ENCODE assay signal across 7 cellular contexts in genomic region chr11:363948-364761, GRCh38. TPM values are rescaled to one million over a fixed set of nuclear protein-coding genes. Genes with fewer than 3 reads are reported as not detected.
DNase-seq lines count a peak whose midpoint lies in the region; ATAC-seq, FAIRE-seq and TF ChIP-seq lines count a peak whose summit lies in the region.

No MANE protein-coding gene starts in this region.

- FAIRE-seq in GM12892 (lab: Jason Lieb, UNC), result peak; percentile 96

- no peaks in the 10 kb centered on the region for H3K36me3 Mint-ChIP-seq in activated CD8-positive, alpha-beta memory T cell treated with anti-CD3 and anti-CD28 coated beads, Interleukin-2, amount 10 ng/mL, durations not matched to agents 7 days and 5 days

- H3K9me3 Mint-ChIP-seq in activated CD8-positive, alpha-beta memory T cell treated with anti-CD3 and anti-CD28 coated beads, Interleukin-2, amount 10 ng/mL, durations not matched to agents 7 days and 5 days (ENCODE audit: low read depth), result no peaks in the 10 kb centered on the region

- intact Hi-C loops in cardiac septum (cut with DNase I), result no loop called here

- H3K4me1 Mint-ChIP-seq in activated CD8-positive, alpha-beta memory T cell treated with anti-CD3 and anti-CD28 coated beads, Interleukin-2, amount 10 ng/mL, durations not matched to agents 7 days and 5 days, result peaks cover 13% of the 10 kb centered on the region

- CTCF ChIA-PET in activated CD8-positive, alpha-beta memory T cell treated with anti-CD3 and anti-CD28 coated beads, Interleukin-2, amount 10 ng/mL, durations not matched to agents 7 days and 5 days (lab: Charles Lee), result interaction anchor here (0.7 to 8.0 kb wide), 14 partner anchors 16 to 172 kb away, joined by 3 to 54 read pairs (median 3); partner anchors contain the start of gene PTDSS2

- no peak for TF ChIP-seq POLR2A in GM12892 (IDR thresholded peaks at IDR 0.05; ENCODE audit: low read depth, low read length)

- peak overlapping the region; percentile 13 for H3K27ac Mint-ChIP-seq in activated CD8-positive, alpha-beta memory T cell treated with anti-CD3 and anti-CD28 coated beads, Interleukin-2, amount 10 ng/mL, durations not matched to agents 7 days and 5 days

- ATAC-seq in activated CD8-positive, alpha-beta memory T cell treated with anti-CD3 and anti-CD28 coated beads, Interleukin-2, amount 10 ng/mL, durations not matched to agents 7 days and 5 days, result peak; percentile 75
- ATAC-seq in HG02870 (IDR thresholded peaks at IDR 0.05; ENCODE audit: unreplicated experiment) (no peak), GM18861 (IDR thresholded peaks at IDR 0.05; ENCODE audit: unreplicated experiment) (no peak)

- H3K4me3 Mint-ChIP-seq in activated CD8-positive, alpha-beta memory T cell treated with anti-CD3 and anti-CD28 coated beads, Interleukin-2, amount 10 ng/mL, durations not matched to agents 7 days and 5 days, result no peak overlapping the region

- H3K27me3 Mint-ChIP-seq in activated CD8-positive, alpha-beta memory T cell treated with anti-CD3 and anti-CD28 coated beads, Interleukin-2, amount 10 ng/mL, durations not matched to agents 7 days and 5 days, result peaks cover 33% of the 10 kb centered on the region

- DNase-seq in GM12892 (ENCODE audit: insufficient read length) (peak; percentile 71), NCI-H2171 (lab: John Stamatoyannopoulos, UW) (peak; percentile 71), cardiac septum (ENCODE audit: low spot score) (peak; percentile 76)
- peak; percentile 67 for DNase-seq in activated CD8-positive, alpha-beta memory T cell treated with anti-CD3 and anti-CD28 coated beads, Interleukin-2, amount 10 ng/mL, durations not matched to agents 7 days and 5 days
- DNase-seq in stimulated activated CD4-positive, alpha-beta T cell treated with anti-CD3 and anti-CD28 coated beads, Interleukin-4, amount 100 ng/mL, for 1 hour, result peak; percentile 61

RNA-seq across cellular contexts. Expression of gene B4GALNT4, which starts 5.1 kb away (rescaled TPM):
- polyA plus RNA-seq in GM12892 (2012; ENCODE audit: missing spikeins), result not detected
- total RNA-seq in activated CD8-positive, alpha-beta memory T cell treated with anti-CD3 and anti-CD28 coated beads, Interleukin-2, amount 10 ng/mL, durations not matched to agents 7 days and 5 days, result under 1 TPM in 1 of 2 experiments, not detected in 1; 0.32 TPM
- total RNA-seq in cardiac septum, result 0.24 TPM

RNA-seq across cellular contexts. Expression of gene PKP3, which starts 29.9 kb away (rescaled TPM):
- not detected for polyA plus RNA-seq in GM12892 (2012; ENCODE audit: missing spikeins)
- total RNA-seq in activated CD8-positive, alpha-beta memory T cell treated with anti-CD3 and anti-CD28 coated beads, Interleukin-2, amount 10 ng/mL, durations not matched to agents 7 days and 5 days, result under 1 TPM; 0.09 to 0.18 TPM
- 0.83 TPM for total RNA-seq in cardiac septum

RNA-seq across cellular contexts. Expression of gene IFITM3, which starts 43.5 kb away (rescaled TPM):
- polyA plus RNA-seq in GM12892 (2012; ENCODE audit: missing spikeins), result 1.7 TPM
- 100 to 1,000 TPM in 1 of 2 experiments, 10 to 100 TPM in 1; 53.7 to 166 TPM for total RNA-seq in activated CD8-positive, alpha-beta memory T cell treated with anti-CD3 and anti-CD28 coated beads, Interleukin-2, amount 10 ng/mL, durations not matched to agents 7 days and 5 days
- total RNA-seq in cardiac septum, result 260 TPM

RNA-seq across cellular contexts. Expression of gene IFITM1, which starts 50.3 kb away (rescaled TPM):
- 237 TPM for polyA plus RNA-seq in GM12892 (2012; ENCODE audit: missing spikeins)
- total RNA-seq in activated CD8-positive, alpha-beta memory T cell treated with anti-CD3 and anti-CD28 coated beads, Interleukin-2, amount 10 ng/mL, durations not matched to agents 7 days and 5 days, result 100 to 1,000 TPM; 459 to 909 TPM
- 123 TPM for total RNA-seq in cardiac septum

RNA-seq across cellular contexts. Expression of gene SIGIRR, which starts 50.6 kb away (rescaled TPM):
- 4.6 TPM for polyA plus RNA-seq in GM12892 (2012; ENCODE audit: missing spikeins)
- 100 to 1,000 TPM in 1 of 2 experiments, 10 to 100 TPM in 1; 96.2 to 198 TPM for total RNA-seq in activated CD8-positive, alpha-beta memory T cell treated with anti-CD3 and anti-CD28 coated beads, Interleukin-2, amount 10 ng/mL, durations not matched to agents 7 days and 5 days
- 33.3 TPM for total RNA-seq in cardiac septum
